In the genomic region with DNA sequence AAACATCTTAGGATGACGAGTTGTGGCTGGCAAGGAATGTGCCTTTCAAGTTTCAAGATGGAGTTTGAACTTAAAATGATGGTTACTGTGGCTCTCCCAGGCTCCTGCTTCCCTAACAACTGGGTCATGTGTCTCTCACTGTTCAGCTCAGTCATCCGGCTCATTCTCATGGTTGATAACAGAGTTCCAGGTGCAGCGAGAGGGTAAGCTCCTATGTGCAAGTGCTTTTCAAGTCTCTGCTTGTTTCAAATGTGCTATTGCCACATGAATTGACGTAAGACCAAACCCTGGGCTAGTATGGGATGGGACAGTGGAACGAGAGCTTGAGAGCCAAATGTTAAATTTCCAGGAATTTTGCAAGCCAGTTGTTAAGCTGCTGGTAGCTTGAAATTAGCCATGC, we compare ENCODE assay signal across 16 cellular contexts. TPM values are rescaled to one million over a fixed set of nuclear protein-coding genes. Genes with fewer than 3 reads are reported as not detected.
A peak's percentile ranks its signal among the peaks of the same experiment; 100 is the strongest.
DNase-seq lines count a peak whose midpoint lies in the region; ATAC-seq and TF ChIP-seq lines count a peak whose summit lies in the region.
"Had no signal": no experiment of that assay in that cellular context is flagged by ENCODE, and none has a peak within 500 bp of the region (broad histone marks: within the 10 kb centered on the region; RNA-seq: fewer than 3 reads in every experiment).

No MANE protein-coding gene starts in this region.

- intact Hi-C loops in left ventricle myocardium superior (cut with micrococcal nuclease) (no loop called here), cardiac septum (cut with DNase I) (no loop called here)

- H3K9me3 ChIP-seq in fibroblast of lung (ENCODE audit: control insufficient read depth, insufficient read depth, low read depth, low read length), result no peaks in the 10 kb centered on the region
- no peaks in the 10 kb centered on the region for H3K9me3 ChIP-seq in mesenchymal stem cell (ENCODE audit: control insufficient read depth, low read length)

- H4K91ac ChIP-seq in mesenchymal stem cell (ENCODE audit: low read length), result no peak overlapping the region

- H2BK5ac ChIP-seq in mesenchymal stem cell (ENCODE audit: low read depth, low read length, poor library complexity, severe bottlenecking), result no peak overlapping the region

- peak overlapping the region; percentile 17 for H3K4me2 ChIP-seq in fibroblast of lung (ENCODE audit: extremely low read depth, insufficient read depth, low read length)
- no peak overlapping the region for H3K4me2 ChIP-seq in mesenchymal stem cell (ENCODE audit: low read length, poor library complexity, severe bottlenecking)

- H3K4ac ChIP-seq in mesenchymal stem cell (ENCODE audit: low read depth in 1 of 2, low read length in 2 of 2), result no peak overlapping the region

- 84% methylated on average over 5 of the region's 5 CpGs for WGBS in mesenchymal stem cell

- H3K27me3 ChIP-seq in fibroblast of lung (ENCODE audit: control insufficient read depth, insufficient read depth, low read length) (no peaks in the 10 kb centered on the region), mesenchymal stem cell (ENCODE audit: control insufficient read depth in 1 of 2, insufficient read depth in 1 of 2, low read length in 2 of 2) (no peaks in the 10 kb centered on the region)

- H3K23ac ChIP-seq in mesenchymal stem cell (ENCODE audit: low read length in 2 of 2), result no peak overlapping the region

- H3K4me3 ChIP-seq in fibroblast of lung (replicated peaks in 1 of 4; ENCODE audit: control extremely low read depth in 1 of 4, insufficient read depth in 1 of 4, low read depth in 3 of 4, low read length in 4 of 4) (no peak overlapping the region), mesenchymal stem cell (ENCODE audit: insufficient read depth in 1 of 2, low read depth in 1 of 2, low read length in 2 of 2) (no peak overlapping the region)

- H3K18ac ChIP-seq in mesenchymal stem cell (ENCODE audit: low read depth in 1 of 2, low read length in 2 of 2), result no peak overlapping the region

- no peak overlapping the region for H3K9ac ChIP-seq in fibroblast of lung (ENCODE audit: insufficient read depth, low read length)
- H3K9ac ChIP-seq in mesenchymal stem cell (ENCODE audit: low read length), result no peak overlapping the region

- no peaks in the 10 kb centered on the region for H3K79me1 ChIP-seq in mesenchymal stem cell (replicated peaks; ENCODE audit: low read length, poor library complexity, severe bottlenecking)

- DNase-seq in left ventricle myocardium superior, result no peak
- no peak for DNase-seq in cardiac septum (ENCODE audit: low spot score)
- DNase-seq in fibroblast of lung (ENCODE audit: low read depth in 2 of 2), result peak in 1 of 2 donors; percentile 36
- peak; percentile 52 for DNase-seq in mesenchymal stem cell
- DNase-seq in GM20000 (ENCODE audit: low spot score), result no peak
- no peak for DNase-seq in NCI-H1930 (lab: John Stamatoyannopoulos, UW)
- DNase-seq in NCI-H1048 (lab: John Stamatoyannopoulos, UW), result no peak
- DNase-seq: caudate nucleus; DMS 273 treated with DMSO at 0.1 percent for 48 hours; left colon; NCI-H69; occipital lobe; OCI-M1; stimulated activated CD4-positive, alpha-beta T cell treated with anti-CD3 and anti-CD28 coated beads, Interleukin-4, amount 100 ng/mL, for 1 hour had no signal

- TF ChIP-seq CTCF in fibroblast of lung (conservative IDR thresholded peaks at IDR 0.05 in 1 of 2, IDR thresholded peaks at IDR 0.05 in 1 of 2; ENCODE audit: low read depth in 1 of 2, low read length in 2 of 2) (no peak), GM20000 (IDR thresholded peaks at IDR 0.05; ENCODE audit: extremely low read depth, missing control alignments) (no peak)

- H2AFZ ChIP-seq in fibroblast of lung (ENCODE audit: low read length) (peak overlapping the region; percentile 82), mesenchymal stem cell (ENCODE audit: low read depth, low read length) (no peak overlapping the region)

- no peak overlapping the region for H2AK5ac ChIP-seq in mesenchymal stem cell (ENCODE audit: low read length, severe bottlenecking)

- peaks cover 5% of the 10 kb centered on the region for H3K4me1 ChIP-seq in fibroblast of lung (ENCODE audit: control insufficient read depth, extremely low read depth, insufficient read depth, low read length)
- peaks cover under 1% of the 10 kb centered on the region for H3K4me1 ChIP-seq in mesenchymal stem cell (ENCODE audit: control insufficient read depth, insufficient read depth, low read depth, low read length)

- no peak overlapping the region for H3K14ac ChIP-seq in mesenchymal stem cell (ENCODE audit: low read length in 2 of 2)

- H3K36me3 ChIP-seq in fibroblast of lung (ENCODE audit: control insufficient read depth, insufficient read depth, low read length), result no peaks in the 10 kb centered on the region
- H3K36me3 ChIP-seq in mesenchymal stem cell (ENCODE audit: control insufficient read depth in 1 of 2, insufficient read depth in 2 of 2, low read depth in 1 of 2, low read length in 2 of 2), result no peaks in the 10 kb centered on the region

- no peaks in the 10 kb centered on the region for H3K79me2 ChIP-seq in fibroblast of lung (ENCODE audit: control insufficient read depth, insufficient read depth, low read length)

- peak overlapping the region; percentile 20 for H3K27ac ChIP-seq in fibroblast of lung (ENCODE audit: insufficient read depth, low read length)
- no peak overlapping the region for H3K27ac ChIP-seq in mesenchymal stem cell (ENCODE audit: low read length, poor library complexity, severe bottlenecking)
- H3K27ac ChIP-seq: C4-2B had no signal

- H2BK15ac ChIP-seq in mesenchymal stem cell (ENCODE audit: low read depth, poor library complexity, severe bottlenecking), result no peak overlapping the region

- H4K8ac ChIP-seq in mesenchymal stem cell (ENCODE audit: low read length), result no peak overlapping the region

- no peaks in the 10 kb centered on the region for H4K20me1 ChIP-seq in fibroblast of lung (ENCODE audit: control insufficient read depth, extremely low read depth, insufficient read depth, low read length)

- peak; percentile 71 for ATAC-seq in left ventricle myocardium superior
- ATAC-seq in GM21515 (IDR thresholded peaks at IDR 0.05; ENCODE audit: unreplicated experiment), result no peak
- ATAC-seq: left colon had no signal

- no peak overlapping the region for H2BK120ac ChIP-seq in mesenchymal stem cell (ENCODE audit: low read depth, low read length)

- H2BK12ac ChIP-seq in mesenchymal stem cell (ENCODE audit: low read length in 2 of 2), result no peak overlapping the region

RNA-seq across cellular contexts. Expression of a gene that starts 19.5 kb away (rescaled TPM):
- total RNA-seq in left ventricle myocardium superior (80.6 TPM), cardiac septum (75.6 TPM), fibroblast of lung (46.7 and 54.2 TPM in 2 replicates)
- 37.4 and 48.2 TPM in 2 replicates for polyA plus RNA-seq in fibroblast of lung
- polyA plus RNA-seq in fibroblast of lung (2012), result 25.7 and 32.9 TPM in 2 replicates
- polyA minus RNA-seq in fibroblast of lung (ENCODE audit: low replicate concordance), result 66.5 and 88.6 TPM in 2 replicates
- 23.4 TPM for polyA plus RNA-seq in mesenchymal stem cell (2013, experiment 1 of 2)
- polyA plus RNA-seq in mesenchymal stem cell (2013, experiment 2 of 2), result 23.8 TPM
